In genomic region chr18:12255626-12256026, GRCh38 we compare ENCODE assay signal across 21 cellular contexts. TPM values are rescaled to one million over a fixed set of nuclear protein-coding genes. Genes with fewer than 3 reads are reported as not detected.
DNase-seq lines count a peak whose midpoint lies in the region; ATAC-seq, FAIRE-seq and TF ChIP-seq lines count a peak whose summit lies in the region.
"Had no signal": no experiment of that assay in that cellular context is flagged by ENCODE, and none has a peak within 500 bp of the region (broad histone marks: within the 10 kb centered on the region; RNA-seq: fewer than 3 reads in every experiment).

No MANE protein-coding gene starts in this region.

- no peaks in the 10 kb centered on the region for H3K36me3 Mint-ChIP-seq in activated naive CD4-positive, alpha-beta T cell treated with anti-CD3 and anti-CD28 coated beads, Interleukin-2, amount 50 U/mL, for 72 hours
- H3K36me3 Mint-ChIP-seq in mesothelial cell of epicardium, result no peaks in the 10 kb centered on the region
- H3K36me3 Mint-ChIP-seq: stimulated activated effector memory CD8-positive, alpha-beta T cell treated with anti-CD3 and anti-CD28 coated beads, Interleukin-12 subunit alpha, Interleukin-12 subunit beta, amount 100 ng/mL, for 72 hours had no signal

- no peaks in the 10 kb centered on the region for H3K9me3 ChIP-seq in Panc1 (ENCODE audit: control insufficient read depth, insufficient read depth, low read depth, low read length)
- no peaks in the 10 kb centered on the region for H3K9me3 ChIP-seq in endothelial cell of umbilical vein (replicated peaks; ENCODE audit: control insufficient read depth, insufficient read depth, low read length)
- no peaks in the 10 kb centered on the region for H3K9me3 ChIP-seq in neuronal stem cell (replicated peaks in 1 of 2; ENCODE audit: control insufficient read depth in 2 of 2, insufficient read depth in 1 of 2, low read depth in 1 of 2, low read length in 2 of 2)
- no peaks in the 10 kb centered on the region for H3K9me3 ChIP-seq in ascending aorta
- H3K9me3 ChIP-seq: SK-N-SH, uterus had no signal

- H3K79me2 ChIP-seq in endothelial cell of umbilical vein (ENCODE audit: control insufficient read depth, insufficient read depth, low read length), result no peaks in the 10 kb centered on the region

- H3K79me1 ChIP-seq in neuronal stem cell (ENCODE audit: low read depth, low read length), result no peaks in the 10 kb centered on the region

- peak; percentile 50 for ATAC-seq in Panc1
- ATAC-seq in activated naive CD4-positive, alpha-beta T cell treated with anti-CD3 and anti-CD28 coated beads, Interleukin-2, amount 50 U/mL, for 72 hours, result no peak
- ATAC-seq: activated naive CD8-positive, alpha-beta T cell treated with anti-CD3 and anti-CD28 coated beads, Interleukin-2, amount 50 U/mL, for 24 hours; stimulated activated effector memory CD8-positive, alpha-beta T cell treated with anti-CD3 and anti-CD28 coated beads, Interleukin-12 subunit alpha, Interleukin-12 subunit beta, amount 100 ng/mL, for 72 hours had no signal

- H3K4me1 ChIP-seq in Panc1 (ENCODE audit: control insufficient read depth, insufficient read depth, low read length) (no peaks in the 10 kb centered on the region), endothelial cell of umbilical vein (ENCODE audit: control insufficient read depth, extremely low read depth, insufficient read depth, low read length) (peaks cover 26% of the 10 kb centered on the region), neuronal stem cell (ENCODE audit: control insufficient read depth in 2 of 2, insufficient read depth in 1 of 2, low read depth in 1 of 2, low read length in 2 of 2) (peaks cover 4 to 11% of the 10 kb centered on the region in 2 donors), ascending aorta (peaks cover 0 to 14% of the 10 kb centered on the region in 2 donors)

- TF ChIP-seq CTCF in Panc1 (IDR thresholded peaks at IDR 0.05) (no peak), endothelial cell of umbilical vein (IDR thresholded peaks at IDR 0.05; ENCODE audit: extremely low read depth in 1 of 2, insufficient read depth in 1 of 2, low read depth in 1 of 2, low read length in 2 of 2) (no peak), ascending aorta (IDR thresholded peaks at IDR 0.05) (no peak), mesothelial cell of epicardium (IDR thresholded peaks at IDR 0.05; ENCODE audit: unreplicated experiment) (no peak)

- no peak overlapping the region for H3K18ac ChIP-seq in neuronal stem cell (ENCODE audit: low read length)

- H2BK12ac ChIP-seq in neuronal stem cell (ENCODE audit: low read length), result no peak overlapping the region

- H2BK5ac ChIP-seq in neuronal stem cell (ENCODE audit: low read length), result no peak overlapping the region

- in situ Hi-C loops in Panc1 (cut with HindIII; ENCODE audit: low pct_unique_long_range_greater_than_20kb, low sequenced_read_pairs), result no loop called here

- H3K4me2 ChIP-seq in endothelial cell of umbilical vein (ENCODE audit: insufficient read depth, low read length) (no peak overlapping the region), neuronal stem cell (ENCODE audit: insufficient read depth, low read length, poor library complexity, severe bottlenecking) (peak overlapping the region; percentile 3)
- H3K4me2 ChIP-seq: KMS-11, SK-N-SH had no signal

- H4K91ac ChIP-seq in neuronal stem cell (ENCODE audit: low read depth, low read length, poor library complexity), result no peak overlapping the region

- peaks cover 71% of the 10 kb centered on the region for H3K27me3 Mint-ChIP-seq in mesothelial cell of epicardium (ENCODE audit: low read depth)

- H3K23ac ChIP-seq in neuronal stem cell (ENCODE audit: low read depth, low read length, poor library complexity), result no peak overlapping the region

- dilution Hi-C loops in endothelial cell of umbilical vein (cut with MboI; ENCODE audit: extremely low pct_ligation_motif_present, low sequenced_read_pairs), result no loop called here

- FAIRE-seq in endothelial cell of umbilical vein (lab: Jason Lieb, UNC), result no peak
- FAIRE-seq: colon had no signal

- no CpG with 5 or more reads among the region's 4 CpGs for WGBS in neuronal stem cell (ENCODE audit: extremely low coverage in 2 of 2, insufficient read length in 2 of 2, insufficient replicate concordance in 1 of 2), 2 donors

- H3K4me1 Mint-ChIP-seq in mesothelial cell of epicardium, result peaks cover 31% of the 10 kb centered on the region
- H3K4me1 Mint-ChIP-seq: activated B cell treated with CpG ODN at 0.5 μM for 24 hours; activated naive CD8-positive, alpha-beta T cell treated with anti-CD3 and anti-CD28 coated beads, Interleukin-2, amount 50 U/mL, for 24 hours; stimulated activated effector memory CD8-positive, alpha-beta T cell treated with anti-CD3 and anti-CD28 coated beads, Interleukin-12 subunit alpha, Interleukin-12 subunit beta, amount 100 ng/mL, for 72 hours had no signal

- no peak overlapping the region for H3K27ac Mint-ChIP-seq in activated naive CD4-positive, alpha-beta T cell treated with anti-CD3 and anti-CD28 coated beads, Interleukin-2, amount 50 U/mL, for 72 hours
- H3K27ac Mint-ChIP-seq in mesothelial cell of epicardium, result no peak overlapping the region
- H3K27ac Mint-ChIP-seq: activated B cell treated with CpG ODN at 0.5 μM for 24 hours; activated naive CD8-positive, alpha-beta T cell treated with anti-CD3 and anti-CD28 coated beads, Interleukin-2, amount 50 U/mL, for 24 hours; stimulated activated effector memory CD8-positive, alpha-beta T cell treated with anti-CD3 and anti-CD28 coated beads, Interleukin-12 subunit alpha, Interleukin-12 subunit beta, amount 100 ng/mL, for 72 hours had no signal

- H2AK5ac ChIP-seq in neuronal stem cell (ENCODE audit: low read depth, low read length), result no peak overlapping the region

- TF ChIP-seq POLR2A in endothelial cell of umbilical vein (IDR thresholded peaks at IDR 0.05; ENCODE audit: low read depth, low read length), result no peak

- CTCF ChIA-PET in Panc1 (lab: Charles Lee) (no interaction called here), endothelial cell of umbilical vein (lab: Charles Lee) (interaction anchor here (1.3 to 3.9 kb wide), 6 partner anchors 8 to 72 kb away, joined by 4 to 36 read pairs (median 12); no protein-coding TSS in a partner anchor)

- no peak overlapping the region for H3K9ac ChIP-seq in endothelial cell of umbilical vein (replicated peaks; ENCODE audit: extremely low read depth, insufficient read depth, low read length)
- H3K9ac ChIP-seq in neuronal stem cell (ENCODE audit: low read depth, low read length, poor library complexity), result no peak overlapping the region
- H3K9ac ChIP-seq: KMS-11, SK-N-SH had no signal

- H3K36me3 ChIP-seq in Panc1 (ENCODE audit: control insufficient read depth, insufficient read depth, low read length), result no peaks in the 10 kb centered on the region
- H3K36me3 ChIP-seq in endothelial cell of umbilical vein (ENCODE audit: control insufficient read depth in 2 of 2, extremely low read depth in 1 of 2, insufficient read depth in 2 of 2, low read length in 2 of 2), result no peaks in the 10 kb centered on the region
- no peaks in the 10 kb centered on the region for H3K36me3 ChIP-seq in neuronal stem cell (replicated peaks in 1 of 2; ENCODE audit: control insufficient read depth in 2 of 2, insufficient read depth in 2 of 2, low read length in 2 of 2)
- no peaks in the 10 kb centered on the region for H3K36me3 ChIP-seq in ascending aorta
- H3K36me3 ChIP-seq: uterus had no signal

- no peaks in the 10 kb centered on the region; the same call in 1 of the 2 replicates for H3K27me3 ChIP-seq in Panc1 (ENCODE audit: control insufficient read depth, insufficient read depth, low read length)
- peaks cover 23 to 28% of the 10 kb centered on the region in 2 experiments for H3K27me3 ChIP-seq in endothelial cell of umbilical vein (ENCODE audit: control insufficient read depth in 2 of 2, insufficient read depth in 2 of 2, low read length in 2 of 2)
- H3K27me3 ChIP-seq in neuronal stem cell (ENCODE audit: control insufficient read depth in 3 of 3, insufficient read depth in 3 of 3, low read depth in 1 of 3, low read length in 3 of 3), result peaks cover 16 to 89% (median 56%) of the 10 kb centered on the region in 3 experiments
- peaks cover 3% of the 10 kb centered on the region for H3K27me3 ChIP-seq in ascending aorta

- no peak overlapping the region for H2BK15ac ChIP-seq in neuronal stem cell (ENCODE audit: low read length)

- no peak overlapping the region for H3K4ac ChIP-seq in neuronal stem cell (ENCODE audit: low read length)

- no peak overlapping the region for H3K4me3 Mint-ChIP-seq in mesothelial cell of epicardium
- H3K4me3 Mint-ChIP-seq: activated B cell treated with CpG ODN at 0.5 μM for 24 hours; activated naive CD8-positive, alpha-beta T cell treated with anti-CD3 and anti-CD28 coated beads, Interleukin-2, amount 50 U/mL, for 24 hours; stimulated activated effector memory CD8-positive, alpha-beta T cell treated with anti-CD3 and anti-CD28 coated beads, Interleukin-12 subunit alpha, Interleukin-12 subunit beta, amount 100 ng/mL, for 72 hours had no signal

- H3K4me3 ChIP-seq in Panc1 (ENCODE audit: low read depth in 2 of 2, low read length in 2 of 2) (no peak overlapping the region), endothelial cell of umbilical vein (replicated peaks in 1 of 3; ENCODE audit: insufficient read depth in 1 of 3, low read depth in 1 of 3, low read length in 3 of 3) (no peak overlapping the region), neuronal stem cell (ENCODE audit: low read length in 2 of 2) (no peak overlapping the region), ascending aorta (no peak overlapping the region)
- H3K4me3 ChIP-seq: uterus had no signal

- H3K27ac ChIP-seq in Panc1 (ENCODE audit: low read length), result no peak overlapping the region
- H3K27ac ChIP-seq in endothelial cell of umbilical vein (ENCODE audit: insufficient read depth, low read depth, low read length), result no peak overlapping the region
- H3K27ac ChIP-seq in neuronal stem cell (replicated peaks; ENCODE audit: low read length), result no peak overlapping the region
- H3K27ac ChIP-seq in ascending aorta, result no peak overlapping the region
- H3K27ac ChIP-seq: KMS-11, uterus had no signal

- no peaks in the 10 kb centered on the region for H3K9me1 ChIP-seq in endothelial cell of umbilical vein (replicated peaks; ENCODE audit: control insufficient read depth, extremely low read depth, insufficient read depth, low read length)

- H3K9me3 Mint-ChIP-seq in activated naive CD4-positive, alpha-beta T cell treated with anti-CD3 and anti-CD28 coated beads, Interleukin-2, amount 50 U/mL, for 72 hours, result no peaks in the 10 kb centered on the region
- no peaks in the 10 kb centered on the region for H3K9me3 Mint-ChIP-seq in mesothelial cell of epicardium
- H3K9me3 Mint-ChIP-seq: activated B cell treated with CpG ODN at 0.5 μM for 24 hours; activated naive CD8-positive, alpha-beta T cell treated with anti-CD3 and anti-CD28 coated beads, Interleukin-2, amount 50 U/mL, for 24 hours; stimulated activated effector memory CD8-positive, alpha-beta T cell treated with anti-CD3 and anti-CD28 coated beads, Interleukin-12 subunit alpha, Interleukin-12 subunit beta, amount 100 ng/mL, for 72 hours had no signal

- POLR2A ChIA-PET in Panc1 (lab: Charles Lee), result no interaction called here
- POLR2A ChIA-PET in endothelial cell of umbilical vein (lab: Charles Lee), result no interaction called here

- no peak overlapping the region for H4K8ac ChIP-seq in neuronal stem cell (ENCODE audit: low read depth, low read length)

- H3K14ac ChIP-seq in neuronal stem cell (ENCODE audit: low read length), result no peak overlapping the region

- no peaks in the 10 kb centered on the region for H4K20me1 ChIP-seq in endothelial cell of umbilical vein (replicated peaks; ENCODE audit: control insufficient read depth, extremely low read depth, insufficient read depth, low read length)

- intact Hi-C loops in Panc1 (cut with micrococcal nuclease; ENCODE audit: unreplicated experiment) (no loop called here), endothelial cell of umbilical vein (cut with micrococcal nuclease) (loop anchor here (2.0 kb wide), 1 partner anchor 15 kb away; no protein-coding TSS in a partner anchor), ascending aorta (cut with DNase I) (no loop called here)

- no peak overlapping the region for H2BK120ac ChIP-seq in neuronal stem cell (ENCODE audit: low read depth, low read length)

- peak; percentile 39 for DNase-seq in Daoy (ENCODE audit: low read depth)
- DNase-seq in Panc1 (ENCODE audit: low read depth, low spot score), result no peak
- no peak for DNase-seq in endothelial cell of umbilical vein (ENCODE audit: low read depth, low spot score)
- no peak for DNase-seq in neuronal stem cell (ENCODE audit: low spot score)
- DNase-seq in activated naive CD4-positive, alpha-beta T cell treated with anti-CD3 and anti-CD28 coated beads, Interleukin-2, amount 50 U/mL, for 72 hours (ENCODE audit: low spot score in 2 of 2), result no peak
- DNase-seq in ascending aorta (ENCODE audit: low spot score in 2 of 2), result no peak
- no peak for DNase-seq in NCI-H526 treated with DMSO at 0.1 percent for 48 hours (lab: John Stamatoyannopoulos, UW)
- no peak for DNase-seq in mesothelial cell of epicardium (ENCODE audit: low spot score in 2 of 2, unreplicated experiment in 2 of 2)
- DNase-seq: activated B cell treated with CpG ODN at 0.5 μM for 24 hours; activated naive CD8-positive, alpha-beta T cell treated with anti-CD3 and anti-CD28 coated beads, Interleukin-2, amount 50 U/mL, for 24 hours; activated T-cell treated with anti-CD3 and anti-CD28 coated beads for 4 hours; DMS153; NCI-H2029; NCI-H774; SK-N-SH; stimulated activated CD4-positive, alpha-beta T cell treated with anti-CD3 and anti-CD28 coated beads, Interleukin-4, amount 100 ng/mL, for 24 hours; uterus had no signal

- H2AFZ ChIP-seq in endothelial cell of umbilical vein (ENCODE audit: low read depth, low read length), result no peak overlapping the region
- no peak overlapping the region for H2AFZ ChIP-seq in neuronal stem cell (ENCODE audit: low read length)

- BruUV-seq in Panc1 (replicated peaks; lab: Mats Ljungman, UMichigan), result no TSS peak
- BruUV-seq in endothelial cell of umbilical vein (replicated peaks; lab: Mats Ljungman, UMichigan), result no TSS peak

RNA-seq across cellular contexts. Expression of gene CIDEA, which starts 1.5 kb away (rescaled TPM):
- total RNA-seq in Daoy (2014; rRNA removed; shearing (Covaris generic)), result not detected in 2 replicates
- not detected for total RNA-seq in Panc1 (2021; ENCODE audit: unreplicated experiment)
- not detected for polyA plus RNA-seq in Panc1 (2012; ENCODE audit: insufficient read length)
- total RNA-seq in endothelial cell of umbilical vein, result 0.42 and 1.8 TPM in 2 replicates
- not detected in 2 replicates for polyA plus RNA-seq in endothelial cell of umbilical vein
- polyA plus RNA-seq in endothelial cell of umbilical vein (2011; cell fraction: cytosol; rRNA removed), result not detected in 2 replicates
- polyA plus RNA-seq in endothelial cell of umbilical vein (2011; cell fraction: nucleus; rRNA removed), result not detected in 2 replicates
- polyA plus RNA-seq in endothelial cell of umbilical vein (2012), result not detected in 2 replicates
- not detected in 2 replicates for polyA minus RNA-seq in endothelial cell of umbilical vein
- not detected for polyA minus RNA-seq in endothelial cell of umbilical vein (2011; cell fraction: cytosol; rRNA and poly(A)+ RNA removed)
- not detected in 2 replicates for polyA minus RNA-seq in endothelial cell of umbilical vein (2011; cell fraction: nucleus; rRNA and poly(A)+ RNA removed)
- polyA plus RNA-seq in neuronal stem cell (2013, experiment 1 of 2), result not detected
- polyA plus RNA-seq in neuronal stem cell (2013, experiment 2 of 2), result not detected
- total RNA-seq in activated naive CD4-positive, alpha-beta T cell treated with anti-CD3 and anti-CD28 coated beads, Interleukin-2, amount 50 U/mL, for 72 hours, result not detected
- not detected for total RNA-seq in ascending aorta
- total RNA-seq in mesothelial cell of epicardium, result not detected in 3 replicates
- total RNA-seq: activated B cell treated with CpG ODN at 0.5 μM for 24 hours, mucosa of gallbladder, uterus had no signal
- polyA plus RNA-seq: SK-N-SH had no signal

RNA-seq across cellular contexts. Expression of gene TUBB6, which starts 52.4 kb away (rescaled TPM):
- total RNA-seq in Daoy (2014; rRNA removed; shearing (Covaris generic)), result 231 and 254 TPM in 2 replicates
- total RNA-seq in Panc1 (2021; ENCODE audit: unreplicated experiment), result 125 TPM
- 310 TPM for polyA plus RNA-seq in Panc1 (2012; ENCODE audit: insufficient read length)
- 440 and 449 TPM in 2 replicates for total RNA-seq in endothelial cell of umbilical vein
- polyA plus RNA-seq in endothelial cell of umbilical vein, result 747 and 957 TPM in 2 replicates
- polyA plus RNA-seq in endothelial cell of umbilical vein (2011; cell fraction: cytosol; rRNA removed), result 533 and 584 TPM in 2 replicates
- 404 and 414 TPM in 2 replicates for polyA plus RNA-seq in endothelial cell of umbilical vein (2011; cell fraction: nucleus; rRNA removed)
- 451 and 542 TPM in 2 replicates for polyA plus RNA-seq in endothelial cell of umbilical vein (2012)
- 433 and 508 TPM in 2 replicates for polyA minus RNA-seq in endothelial cell of umbilical vein
- polyA minus RNA-seq in endothelial cell of umbilical vein (2011; cell fraction: cytosol; rRNA and poly(A)+ RNA removed), result 96.5 TPM
- 155 and 234 TPM in 2 replicates for polyA minus RNA-seq in endothelial cell of umbilical vein (2011; cell fraction: nucleus; rRNA and poly(A)+ RNA removed)
- polyA plus RNA-seq in neuronal stem cell (2013, experiment 1 of 2), result 91.0 TPM
- 86.1 TPM for polyA plus RNA-seq in neuronal stem cell (2013, experiment 2 of 2)
- 10 to 100 TPM in 1 of 2 donors, 1 to 10 TPM in 1; 8.0 to 16.7 TPM for total RNA-seq in activated naive CD4-positive, alpha-beta T cell treated with anti-CD3 and anti-CD28 coated beads, Interleukin-2, amount 50 U/mL, for 72 hours
- total RNA-seq in ascending aorta, result 800 TPM
- 53.1 to 57.5 TPM (median 55.0 TPM) in 3 replicates for total RNA-seq in mesothelial cell of epicardium
